In the genomic region with DNA sequence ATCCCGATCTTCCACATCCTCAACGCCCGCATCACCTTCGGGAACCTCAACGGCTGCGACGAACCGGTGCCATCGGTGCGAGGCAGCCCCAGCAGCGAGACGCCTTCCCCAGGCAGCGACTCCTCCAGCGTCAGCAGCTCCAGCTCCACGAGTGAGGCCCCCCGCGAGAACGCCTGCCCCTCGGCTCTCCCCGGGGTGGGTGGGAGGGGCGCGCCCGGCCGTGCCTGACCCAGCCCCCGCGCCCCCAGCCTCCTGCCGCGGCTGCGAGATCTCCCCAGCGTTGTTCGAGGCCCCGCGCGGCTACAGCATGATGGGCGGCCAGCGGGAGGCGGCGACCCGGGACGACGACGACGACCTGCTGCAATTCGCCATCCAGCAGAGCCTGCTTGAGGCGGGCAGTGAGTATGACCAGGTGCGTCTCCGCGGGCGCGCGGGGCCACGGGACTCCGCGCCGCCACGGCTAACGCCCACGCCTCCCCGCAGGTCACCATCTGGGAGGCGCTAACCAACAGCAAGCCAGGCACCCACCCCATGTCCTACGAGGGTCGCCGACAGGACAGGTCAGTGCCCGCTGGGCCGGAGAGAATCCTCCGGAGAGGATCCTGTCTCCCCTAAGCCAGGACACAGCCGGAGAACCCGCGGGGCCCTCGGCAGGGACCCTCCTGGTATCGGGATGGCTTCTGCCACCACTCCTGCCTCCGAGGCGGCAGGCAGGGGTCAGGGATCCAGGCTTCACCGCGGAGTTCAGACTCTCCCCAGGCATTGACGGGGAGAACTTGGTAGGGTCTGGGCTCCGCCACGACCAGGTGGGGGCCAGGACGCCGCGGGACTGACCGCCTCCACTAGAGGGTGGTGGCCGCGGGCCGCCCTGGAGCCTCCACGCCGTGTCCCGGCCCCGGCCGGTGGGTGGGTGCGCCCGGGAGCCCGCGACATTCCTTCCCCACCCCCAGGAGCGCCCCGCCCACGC, we compare ENCODE assay signal across 12 cellular contexts. TPM values are rescaled to one million over a fixed set of nuclear protein-coding genes. Genes with fewer than 3 reads are reported as not detected.
DNase-seq lines count a peak whose midpoint lies in the region; ATAC-seq, FAIRE-seq and TF ChIP-seq lines count a peak whose summit lies in the region.
"Had no signal": no experiment of that assay in that cellular context is flagged by ENCODE, and none has a peak within 500 bp of the region (broad histone marks: within the 10 kb centered on the region; RNA-seq: fewer than 3 reads in every experiment).

No MANE protein-coding gene starts in this region.

- H3K23ac ChIP-seq in mesenchymal stem cell (ENCODE audit: low read length in 2 of 2): no peak overlapping the region

- ATAC-seq in foreskin keratinocyte: no peak

- no peak overlapping the region for H2BK5ac ChIP-seq in mesenchymal stem cell (ENCODE audit: low read depth, low read length, poor library complexity, severe bottlenecking)

- CTCF ChIA-PET in MCF 10A (lab: Yijun Ruan, JAX): interaction anchor here (1.0 kb wide), 1 partner anchor 21 kb away, joined by 4 read pairs; no protein-coding TSS in a partner anchor

- peak overlapping the region; percentile 73 for H2BK15ac ChIP-seq in mesenchymal stem cell (ENCODE audit: low read depth, poor library complexity, severe bottlenecking)

- peak overlapping the region in 1 of 2 experiments; percentile 47 for H2BK12ac ChIP-seq in mesenchymal stem cell (ENCODE audit: low read length in 2 of 2)

- no peak overlapping the region for H2AFZ ChIP-seq in mesenchymal stem cell (ENCODE audit: low read depth, low read length)

- peak overlapping the region in 1 of 2 experiments; percentile 12 for H3K18ac ChIP-seq in mesenchymal stem cell (ENCODE audit: low read depth in 1 of 2, low read length in 2 of 2)

- H3K27me3 ChIP-seq in breast epithelium (no peaks in the 10 kb centered on the region), bronchial epithelial cell (ENCODE audit: control insufficient read depth, insufficient read depth, low read length) (no peaks in the 10 kb centered on the region), mesenchymal stem cell (ENCODE audit: control insufficient read depth in 1 of 2, insufficient read depth in 1 of 2, low read length in 2 of 2) (peaks cover 6 to 9% of the 10 kb centered on the region in 2 experiments), tibial nerve (peaks cover 0 to 5% of the 10 kb centered on the region in 2 donors), foreskin keratinocyte (no peaks in the 10 kb centered on the region), endodermal cell (ENCODE audit: control insufficient read depth, insufficient read depth, low read length, poor library complexity, severe bottlenecking) (peaks cover 47% of the 10 kb centered on the region)
- H3K27me3 ChIP-seq: BE2C had no signal

- TF ChIP-seq POLR2A in breast epithelium (IDR thresholded peaks at IDR 0.05) (no peak), tibial nerve (IDR thresholded peaks at IDR 0.05) (no peak)

- no peaks in the 10 kb centered on the region for H3K4me1 Mint-ChIP-seq in MCF 10A (ENCODE audit: insufficient read depth, unreplicated experiment)
- peaks cover 2% of the 10 kb centered on the region for H3K4me1 Mint-ChIP-seq in endodermal cell

- H3K4me1 ChIP-seq in breast epithelium (peaks cover 14 to 17% of the 10 kb centered on the region in 2 donors), mesenchymal stem cell (ENCODE audit: control insufficient read depth, insufficient read depth, low read depth, low read length) (peaks cover 40% of the 10 kb centered on the region), tibial nerve (peaks cover 0 to 48% (median 41%) of the 10 kb centered on the region in 4 donors), foreskin keratinocyte (no peaks in the 10 kb centered on the region), endodermal cell (ENCODE audit: control insufficient read depth, insufficient read depth, low read length) (no peaks in the 10 kb centered on the region)
- H3K4me1 ChIP-seq: BE2C had no signal

- no peak overlapping the region for H3K9ac ChIP-seq in mesenchymal stem cell (ENCODE audit: low read length)
- no peak overlapping the region for H3K9ac ChIP-seq in endodermal cell (ENCODE audit: extremely low read depth, low read length, poor library complexity, severe bottlenecking)

- H4K8ac ChIP-seq in mesenchymal stem cell (ENCODE audit: low read length): no peak overlapping the region

- peak overlapping the region; percentile 16 to 62 (median 33) for H3K4me3 ChIP-seq in breast epithelium
- peak overlapping the region; percentile 8 for H3K4me3 ChIP-seq in bronchial epithelial cell (ENCODE audit: low read depth, low read length)
- H3K4me3 ChIP-seq in mesenchymal stem cell (ENCODE audit: insufficient read depth in 1 of 2, low read depth in 1 of 2, low read length in 2 of 2): peak overlapping the region in 1 of 2 experiments; percentile 27
- H3K4me3 ChIP-seq in tibial nerve: peak overlapping the region in 3 of 4 donors; percentile 16 to 41 (median 18)
- H3K4me3 ChIP-seq in endodermal cell (ENCODE audit: low read length): no peak overlapping the region

- no peak overlapping the region for H3K14ac ChIP-seq in mesenchymal stem cell (ENCODE audit: low read length in 2 of 2)

- H3K27ac Mint-ChIP-seq in MCF 10A (ENCODE audit: low read depth, unreplicated experiment) (no peak overlapping the region), endodermal cell (no peak overlapping the region)

- no peak overlapping the region for H2BK120ac ChIP-seq in mesenchymal stem cell (ENCODE audit: low read depth, low read length)

- POLR2A ChIA-PET in MCF 10A (lab: Yijun Ruan, JAX): no interaction called here

- BruUV-seq in MCF 10A (replicated peaks; lab: Mats Ljungman, UMichigan): no TSS peak

- no peak for TF ChIP-seq EP300 in tibial nerve (IDR thresholded peaks at IDR 0.05)

- peak overlapping the region; percentile 74 for H3K4me2 ChIP-seq in mesenchymal stem cell (ENCODE audit: low read length, poor library complexity, severe bottlenecking)

- no peak for FAIRE-seq in bronchial epithelial cell (lab: Jason Lieb, UNC)
- FAIRE-seq: endometrium, keratinocyte had no signal

- intact Hi-C loops in breast epithelium (cut with DNase I; ENCODE audit: low total_unique reads): no loop called here
- intact Hi-C loops in MCF 10A (cut with micrococcal nuclease): no loop called here

- H3K4me3 Mint-ChIP-seq in MCF 10A (ENCODE audit: unreplicated experiment): no peak overlapping the region
- H3K4me3 Mint-ChIP-seq in endodermal cell: no peak overlapping the region

- peaks cover 1% of the 10 kb centered on the region for H3K79me1 ChIP-seq in mesenchymal stem cell (replicated peaks; ENCODE audit: low read length, poor library complexity, severe bottlenecking)

- H3K27me3 Mint-ChIP-seq in MCF 10A (ENCODE audit: insufficient read depth, unreplicated experiment) (no peaks in the 10 kb centered on the region), endodermal cell (ENCODE audit: insufficient read depth) (peaks cover 79% of the 10 kb centered on the region)

- WGBS in mesenchymal stem cell: 83% methylated on average over 90 of the region's 97 CpGs
- WGBS in tibial nerve, 2 donors: 51 to 71% methylated on average over 64 to 70 of the region's 97 CpGs
- 86 to 92% methylated on average over 63 to 97 of the region's 97 CpGs for WGBS in endodermal cell (ENCODE audit: insufficient coverage in 1 of 2, insufficient read length in 1 of 2), 2 experiments

- TF ChIP-seq CTCF in breast epithelium (IDR thresholded peaks at IDR 0.05): no peak
- no peak for TF ChIP-seq CTCF in MCF 10A (IDR thresholded peaks at IDR 0.05; ENCODE audit: unreplicated experiment)
- no peak for TF ChIP-seq CTCF in bronchial epithelial cell (IDR thresholded peaks at IDR 0.05; ENCODE audit: insufficient read depth, low read length, severe bottlenecking)
- TF ChIP-seq CTCF in tibial nerve (IDR thresholded peaks at IDR 0.05): no peak
- no peak for TF ChIP-seq CTCF in foreskin keratinocyte (conservative IDR thresholded peaks at IDR 0.05)
- no peak for TF ChIP-seq CTCF in endodermal cell (conservative IDR thresholded peaks at IDR 0.05)

- no peak overlapping the region for H3K4ac ChIP-seq in mesenchymal stem cell (ENCODE audit: low read depth in 1 of 2, low read length in 2 of 2)

- H3K27ac ChIP-seq in breast epithelium (peak overlapping the region in 1 of 2 donors; percentile 65), mesenchymal stem cell (ENCODE audit: low read length, poor library complexity, severe bottlenecking) (no peak overlapping the region), tibial nerve (peak overlapping the region; percentile 25 to 89 (median 70)), foreskin keratinocyte (no peak overlapping the region), endodermal cell (ENCODE audit: low read depth, low read length) (no peak overlapping the region)

- no peak for DNase-seq in breast epithelium (ENCODE audit: low spot score in 2 of 2)
- no peak for DNase-seq in MCF 10A (ENCODE audit: unreplicated experiment)
- no peak for DNase-seq in bronchial epithelial cell (ENCODE audit: low read depth)
- no peak for DNase-seq in mesenchymal stem cell
- no peak for DNase-seq in tibial nerve (ENCODE audit: low spot score in 2 of 2)
- DNase-seq in foreskin keratinocyte: no peak
- no peak for DNase-seq in endodermal cell
- DNase-seq in effector CD8-positive, alpha-beta T cell (lab: John Stamatoyannopoulos, UW): no peak
- DNase-seq: BE2C, NCI-H524 treated with DMSO at 0.1 percent for 48 hours had no signal

- no peak overlapping the region for H2AK5ac ChIP-seq in mesenchymal stem cell (ENCODE audit: low read length, severe bottlenecking)

- H4K91ac ChIP-seq in mesenchymal stem cell (ENCODE audit: low read length): no peak overlapping the region

- H3K9me3 ChIP-seq in breast epithelium (no peaks in the 10 kb centered on the region), mesenchymal stem cell (ENCODE audit: control insufficient read depth, low read length) (no peaks in the 10 kb centered on the region), tibial nerve (no peaks in the 10 kb centered on the region), endodermal cell (ENCODE audit: control insufficient read depth, low read length) (no peaks in the 10 kb centered on the region)
- H3K9me3 ChIP-seq: BE2C had no signal

- H3K36me3 ChIP-seq in breast epithelium (no peaks in the 10 kb centered on the region), bronchial epithelial cell (ENCODE audit: control insufficient read depth, insufficient read depth, low read length) (peaks cover 2% of the 10 kb centered on the region), mesenchymal stem cell (ENCODE audit: control insufficient read depth in 1 of 2, insufficient read depth in 2 of 2, low read depth in 1 of 2, low read length in 2 of 2) (peaks cover 0 to 32% of the 10 kb centered on the region in 2 experiments), tibial nerve (peaks cover 0 to 34% (median 0%) of the 10 kb centered on the region in 3 donors), endodermal cell (ENCODE audit: control insufficient read depth, insufficient read depth, low read length) (no peaks in the 10 kb centered on the region)

- H3K9me3 Mint-ChIP-seq in MCF 10A (ENCODE audit: unreplicated experiment) (no peaks in the 10 kb centered on the region), endodermal cell (peaks cover 1% of the 10 kb centered on the region)

- no peaks in the 10 kb centered on the region for H3K36me3 Mint-ChIP-seq in MCF 10A (ENCODE audit: insufficient read depth, unreplicated experiment)
- no peaks in the 10 kb centered on the region for H3K36me3 Mint-ChIP-seq in endodermal cell (ENCODE audit: low read depth)

RNA-seq across cellular contexts. Expression of gene CORO6, which starts 10.0 kb away (rescaled TPM):
- 10 to 100 TPM in 2 of 3 donors, 1 to 10 TPM in 1; 6.6 to 21.3 (median 16.8) TPM for total RNA-seq in breast epithelium
- total RNA-seq in MCF 10A (2022): 1.4 and 1.6 TPM in 2 replicates
- 0.79 and 1.0 TPM in 2 replicates for total RNA-seq in bronchial epithelial cell
- polyA plus RNA-seq in mesenchymal stem cell (2013, experiment 1 of 2): 2.9 TPM
- polyA plus RNA-seq in mesenchymal stem cell (2013, experiment 2 of 2): 2.5 TPM
- 100 to 1,000 TPM in 2 of 4 donors, 10 to 100 TPM in 2; 34.5 to 139 (median 83.1) TPM for total RNA-seq in tibial nerve
- 23.0 and 37.6 TPM in 2 replicates for total RNA-seq in foreskin keratinocyte
- 19.3 and 33.1 TPM in 2 replicates for polyA plus RNA-seq in foreskin keratinocyte
- total RNA-seq in endodermal cell: under 1 TPM; 0.86 to 1.00 TPM
- polyA plus RNA-seq in endodermal cell (2013, experiment 1 of 2): 6.2 TPM
- 5.3 TPM for polyA plus RNA-seq in endodermal cell (2013, experiment 2 of 2)

RNA-seq across cellular contexts. Expression of gene ANKRD13B, which starts 19.8 kb away (rescaled TPM):
- 10 to 100 TPM in 1 of 3 donors, 1 to 10 TPM in 2; 8.5 to 13.0 (median 9.2) TPM for total RNA-seq in breast epithelium
- 14.4 and 17.9 TPM in 2 replicates for total RNA-seq in MCF 10A (2022)
- 2.0 and 2.4 TPM in 2 replicates for total RNA-seq in bronchial epithelial cell
- polyA plus RNA-seq in mesenchymal stem cell (2013, experiment 1 of 2): 3.6 TPM
- polyA plus RNA-seq in mesenchymal stem cell (2013, experiment 2 of 2): 2.7 TPM
- total RNA-seq in tibial nerve: 10 to 100 TPM; 19.0 to 50.1 (median 26.4) TPM
- total RNA-seq in foreskin keratinocyte: 9.2 and 11.7 TPM in 2 replicates
- polyA plus RNA-seq in foreskin keratinocyte: 6.6 and 7.4 TPM in 2 replicates
- 1 to 10 TPM; 2.2 to 2.6 TPM for total RNA-seq in endodermal cell
- polyA plus RNA-seq in endodermal cell (2013, experiment 1 of 2): 36.5 TPM
- 28.4 TPM for polyA plus RNA-seq in endodermal cell (2013, experiment 2 of 2)

RNA-seq across cellular contexts. Expression of gene GIT1, which starts 23.2 kb away (rescaled TPM):
- total RNA-seq in breast epithelium (10 to 100 TPM; 28.5 to 41.3 (median 31.2) TPM), MCF 10A (2022) (49.0 and 52.6 TPM in 2 replicates), bronchial epithelial cell (16.3 and 17.4 TPM in 2 replicates), tibial nerve (100 to 1,000 TPM in 1 of 4 donors, 10 to 100 TPM in 3; 51.3 to 100 (median 89.7) TPM), foreskin keratinocyte (49.9 and 57.6 TPM in 2 replicates), endodermal cell (10 to 100 TPM; 45.0 to 61.8 TPM)
- polyA plus RNA-seq in mesenchymal stem cell (2013, experiment 1 of 2): 29.2 TPM
- polyA plus RNA-seq in mesenchymal stem cell (2013, experiment 2 of 2): 28.5 TPM
- 41.6 and 50.5 TPM in 2 replicates for polyA plus RNA-seq in foreskin keratinocyte
- polyA plus RNA-seq in endodermal cell (2013, experiment 1 of 2): 47.1 TPM
- polyA plus RNA-seq in endodermal cell (2013, experiment 2 of 2): 48.9 TPM

RNA-seq across cellular contexts. Expression of gene TP53I13, which starts 44.2 kb away (rescaled TPM):
- total RNA-seq in breast epithelium (100 to 1,000 TPM in 1 of 3 donors, 10 to 100 TPM in 2; 34.1 to 114 (median 56.0) TPM), MCF 10A (2022) (29.6 and 34.5 TPM in 2 replicates), bronchial epithelial cell (25.3 and 30.1 TPM in 2 replicates), tibial nerve (100 to 1,000 TPM; 119 to 188 (median 152) TPM), foreskin keratinocyte (35.1 and 38.5 TPM in 2 replicates), endodermal cell (10 to 100 TPM; 21.7 to 31.0 TPM)
- polyA plus RNA-seq in mesenchymal stem cell (2013, experiment 1 of 2): 23.6 TPM
- 23.8 TPM for polyA plus RNA-seq in mesenchymal stem cell (2013, experiment 2 of 2)
- 43.4 and 46.5 TPM in 2 replicates for polyA plus RNA-seq in foreskin keratinocyte
- polyA plus RNA-seq in endodermal cell (2013, experiment 1 of 2): 34.6 TPM
- polyA plus RNA-seq in endodermal cell (2013, experiment 2 of 2): 33.7 TPM

RNA-seq across cellular contexts. Expression of gene ABHD15, which starts 45.9 kb away (rescaled TPM):
- total RNA-seq in breast epithelium: 10 to 100 TPM in 1 of 3 donors, 1 to 10 TPM in 2; 7.9 to 29.3 (median 9.8) TPM
- 2.8 and 4.9 TPM in 2 replicates for total RNA-seq in MCF 10A (2022)
- total RNA-seq in bronchial epithelial cell: 5.2 and 6.3 TPM in 2 replicates
- polyA plus RNA-seq in mesenchymal stem cell (2013, experiment 1 of 2): 5.5 TPM
- 5.2 TPM for polyA plus RNA-seq in mesenchymal stem cell (2013, experiment 2 of 2)
- total RNA-seq in tibial nerve: 10 to 100 TPM; 25.7 to 32.7 (median 30.3) TPM
- 7.5 and 8.9 TPM in 2 replicates for total RNA-seq in foreskin keratinocyte
- 5.5 and 6.1 TPM in 2 replicates for polyA plus RNA-seq in foreskin keratinocyte
- 1 to 10 TPM; 1.4 to 2.1 TPM for total RNA-seq in endodermal cell
- 1.9 TPM for polyA plus RNA-seq in endodermal cell (2013, experiment 1 of 2)
- polyA plus RNA-seq in endodermal cell (2013, experiment 2 of 2): 1.4 TPM

Comparison
In these comparisons a context has a peak if more than half of its experiments do, and no peak if none do; other contexts are left out.
1. H3K27ac ChIP-seq: peak in tibial nerve (4 of 4); none in mesenchymal stem cell (single experiment), foreskin keratinocyte (single experiment) and endodermal cell (single experiment).